In genomic region chr5:135053278-135053677, GRCh38 we compare ENCODE assay signal across 10 cellular contexts. TPM values are rescaled to one million over a fixed set of nuclear protein-coding genes. Genes with fewer than 3 reads are reported as not detected.
DNase-seq lines count a peak whose midpoint lies in the region; ATAC-seq and TF ChIP-seq lines count a peak whose summit lies in the region.
"Had no signal": no experiment of that assay in that cellular context is flagged by ENCODE, and none has a peak within 500 bp of the region (broad histone marks: within the 10 kb centered on the region; RNA-seq: fewer than 3 reads in every experiment).

No MANE protein-coding gene starts in this region.

- H3K79me1 ChIP-seq in neuronal stem cell (ENCODE audit: low read depth, low read length), result no peaks in the 10 kb centered on the region

- no peak overlapping the region for H2BK5ac ChIP-seq in neuronal stem cell (ENCODE audit: low read length)

- H3K4me2 ChIP-seq in DOHH2 (ENCODE audit: low read length) (peak overlapping the region; percentile 87), neuronal stem cell (ENCODE audit: insufficient read depth, low read length, poor library complexity, severe bottlenecking) (no peak overlapping the region)

- H3K9me2 ChIP-seq in DOHH2 (replicated peaks; ENCODE audit: control insufficient read depth, low read length), result no peaks in the 10 kb centered on the region

- no peak overlapping the region for H2AFZ ChIP-seq in neuronal stem cell (ENCODE audit: low read length)

- H3K36me3 Mint-ChIP-seq in osteocyte (ENCODE audit: unreplicated experiment), result no peaks in the 10 kb centered on the region

- no peak overlapping the region for H3K27ac Mint-ChIP-seq in osteocyte (ENCODE audit: unreplicated experiment)

- H3K79me2 ChIP-seq in DOHH2 (ENCODE audit: control insufficient read depth, low read length), result peaks cover 11% of the 10 kb centered on the region

- H4K8ac ChIP-seq in neuronal stem cell (ENCODE audit: low read depth, low read length), result no peak overlapping the region

- DNase-seq in NOMO-1 treated with DMSO at 0.1 percent for 48 hours (lab: John Stamatoyannopoulos, UW; ENCODE audit: unreplicated experiment), result peak; percentile 67
- no peak for DNase-seq in osteocyte (ENCODE audit: extremely low spot score, unreplicated experiment)
- no peak for DNase-seq in neuronal stem cell (ENCODE audit: low spot score)
- DNase-seq in OCI-M2 (lab: John Stamatoyannopoulos, UW; ENCODE audit: unreplicated experiment), result no peak
- DNase-seq in activated naive CD4-positive, alpha-beta T cell treated with Interleukin-2 at 50 U/mL for 16 hours, result no peak
- DNase-seq: NCI-H2171 treated with DMSO at 0.1 percent for 48 hours had no signal

- H3K4me1 ChIP-seq in DOHH2 (ENCODE audit: control insufficient read depth, low read length) (peaks cover 81% of the 10 kb centered on the region), neuronal stem cell (ENCODE audit: control insufficient read depth in 2 of 2, insufficient read depth in 1 of 2, low read depth in 1 of 2, low read length in 2 of 2) (peaks cover 0 to 12% of the 10 kb centered on the region in 2 donors)
- H3K4me1 ChIP-seq: pancreas had no signal

- WGBS in neuronal stem cell (ENCODE audit: extremely low coverage in 2 of 2, insufficient read length in 2 of 2, insufficient replicate concordance in 1 of 2), 2 donors, result no CpG with 5 or more reads among the region's 3 CpGs

- no peaks in the 10 kb centered on the region for H3K9me3 Mint-ChIP-seq in osteocyte (ENCODE audit: unreplicated experiment)

- H3K36me3 ChIP-seq in DOHH2 (ENCODE audit: control insufficient read depth, low read length) (peaks cover 2% of the 10 kb centered on the region; the same call in 1 of the 2 replicates), neuronal stem cell (replicated peaks in 1 of 2; ENCODE audit: control insufficient read depth in 2 of 2, insufficient read depth in 2 of 2, low read length in 2 of 2) (no peaks in the 10 kb centered on the region)
- H3K36me3 ChIP-seq: pancreas had no signal

- H3K27ac ChIP-seq in DOHH2 (ENCODE audit: low read depth, low read length) (peak overlapping the region; percentile 92), neuronal stem cell (replicated peaks; ENCODE audit: low read length) (no peak overlapping the region)
- H3K27ac ChIP-seq: pancreas had no signal

- H2AK5ac ChIP-seq in neuronal stem cell (ENCODE audit: low read depth, low read length), result no peak overlapping the region

- peaks cover 78% of the 10 kb centered on the region for H3K27me3 Mint-ChIP-seq in osteocyte (ENCODE audit: unreplicated experiment)

- TF ChIP-seq CTCF in DOHH2 (IDR thresholded peaks at IDR 0.05; ENCODE audit: low read depth, low read length, poor library complexity, severe bottlenecking) (no peak), osteocyte (IDR thresholded peaks at IDR 0.05) (no peak)

- H3K23ac ChIP-seq in neuronal stem cell (ENCODE audit: low read depth, low read length, poor library complexity), result no peak overlapping the region

- H3K14ac ChIP-seq in neuronal stem cell (ENCODE audit: low read length), result no peak overlapping the region

- peak; percentile 87 for ATAC-seq in GM19395 (IDR thresholded peaks at IDR 0.05; ENCODE audit: unreplicated experiment)
- ATAC-seq in HG03103 (IDR thresholded peaks at IDR 0.05; ENCODE audit: low read depth, unreplicated experiment), result peak; percentile 90
- ATAC-seq: pancreas had no signal

- H3F3A ChIP-seq in DOHH2 (ENCODE audit: control insufficient read depth, insufficient read depth), result peaks cover 8% of the 10 kb centered on the region

- H3K9me3 ChIP-seq in DOHH2 (ENCODE audit: control insufficient read depth, insufficient read depth, low read length), result no peaks in the 10 kb centered on the region
- no peaks in the 10 kb centered on the region for H3K9me3 ChIP-seq in neuronal stem cell (replicated peaks in 1 of 2; ENCODE audit: control insufficient read depth in 2 of 2, insufficient read depth in 1 of 2, low read depth in 1 of 2, low read length in 2 of 2)
- H3K9me3 ChIP-seq: pancreas had no signal

- peak overlapping the region; percentile 70 for H3K4me3 ChIP-seq in DOHH2 (ENCODE audit: low read length)
- no peak overlapping the region for H3K4me3 ChIP-seq in neuronal stem cell (ENCODE audit: low read length in 2 of 2)
- H3K4me3 ChIP-seq: pancreas had no signal

- H3K18ac ChIP-seq in neuronal stem cell (ENCODE audit: low read length), result no peak overlapping the region

- no peak overlapping the region for H3K9ac ChIP-seq in neuronal stem cell (ENCODE audit: low read depth, low read length, poor library complexity)

- H2BK12ac ChIP-seq in neuronal stem cell (ENCODE audit: low read length), result no peak overlapping the region

- no peak overlapping the region for H4K91ac ChIP-seq in neuronal stem cell (ENCODE audit: low read depth, low read length, poor library complexity)

- no peaks in the 10 kb centered on the region for H3K4me1 Mint-ChIP-seq in osteocyte (ENCODE audit: unreplicated experiment)

- no peak overlapping the region for H3K4me3 Mint-ChIP-seq in osteocyte (ENCODE audit: unreplicated experiment)

- no peak overlapping the region for H2BK15ac ChIP-seq in neuronal stem cell (ENCODE audit: low read length)

- no peak overlapping the region for H3K4ac ChIP-seq in neuronal stem cell (ENCODE audit: low read length)

- H3K27me3 ChIP-seq in DOHH2 (ENCODE audit: control insufficient read depth, low read length), result no peaks in the 10 kb centered on the region
- H3K27me3 ChIP-seq in neuronal stem cell (ENCODE audit: control insufficient read depth in 3 of 3, insufficient read depth in 3 of 3, low read depth in 1 of 3, low read length in 3 of 3), result peaks cover 15 to 89% (median 48%) of the 10 kb centered on the region in 3 experiments

- H4K20me1 ChIP-seq in DOHH2 (ENCODE audit: control insufficient read depth, insufficient read depth, low read depth, low read length), result no peaks in the 10 kb centered on the region

- H2BK120ac ChIP-seq in neuronal stem cell (ENCODE audit: low read depth, low read length), result no peak overlapping the region

RNA-seq across cellular contexts. Expression of gene PITX1, which starts 19.2 kb away (rescaled TPM):
- 0.13 TPM in 1 of 2 replicates, not detected in the other for total RNA-seq in osteocyte
- polyA plus RNA-seq in neuronal stem cell (2013, experiment 1 of 2), result 0.17 TPM
- polyA plus RNA-seq in neuronal stem cell (2013, experiment 2 of 2), result 0.14 TPM
